Comparison of ENCODE assay signal across 17 cellular contexts in the genomic region with DNA sequence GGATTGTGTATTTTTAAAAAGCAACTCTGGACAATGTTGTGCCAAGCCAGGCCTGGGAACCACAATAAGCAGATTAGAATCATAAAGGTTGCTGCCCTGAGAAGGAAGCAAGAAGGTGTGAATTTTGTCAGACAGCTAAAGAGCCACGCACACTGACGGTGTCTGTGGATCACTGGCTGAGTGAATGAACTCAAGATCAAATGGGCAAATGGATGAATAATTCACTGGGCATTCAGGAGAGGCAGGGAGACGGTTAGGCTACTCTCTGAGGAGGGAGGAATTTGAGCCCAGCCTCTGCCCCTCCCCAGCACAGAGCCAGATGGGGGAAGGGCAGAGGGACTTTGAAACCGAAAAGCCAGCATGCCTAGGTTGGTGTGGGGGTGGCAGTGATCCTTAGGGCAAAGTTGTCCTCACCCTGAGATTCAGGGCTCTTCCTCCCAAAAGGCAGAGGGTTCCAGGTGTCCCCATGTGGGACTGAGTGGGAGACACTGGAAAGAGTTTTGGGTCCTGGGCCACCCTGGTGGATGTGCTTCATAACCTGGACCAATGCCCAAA. TPM values are rescaled to one million over a fixed set of nuclear protein-coding genes. Genes with fewer than 3 reads are reported as not detected.
DNase-seq lines count a peak whose midpoint lies in the region; ATAC-seq and TF ChIP-seq lines count a peak whose summit lies in the region.
"Had no signal": no experiment of that assay in that cellular context is flagged by ENCODE, and none has a peak within 500 bp of the region (broad histone marks: within the 10 kb centered on the region; RNA-seq: fewer than 3 reads in every experiment).

No MANE protein-coding gene starts in this region.

- intact Hi-C loops in colonic mucosa (cut with DNase I) (no loop called here), mucosa of descending colon (cut with DNase I, micrococcal nuclease) (no loop called here)
- intact Hi-C loops in activated naive CD4-positive, alpha-beta T cell treated with anti-CD3 and anti-CD28 coated beads for 36 hours (cut with micrococcal nuclease) = no loop called here

- no peak overlapping the region for H3K27ac Mint-ChIP-seq in activated naive CD4-positive, alpha-beta T cell treated with anti-CD3 and anti-CD28 coated beads for 36 hours
- H3K27ac Mint-ChIP-seq: activated naive CD4-positive, alpha-beta T cell treated with anti-CD3 and anti-CD28 coated beads, Interleukin-2, amount 50 U/mL, for 72 hours; natural killer cell treated with Interleukin-12 subunit alpha and Interleukin-12 subunit beta and Interleukin-15 and Interleukin-18, amount 100 ng/mL, for 72 hours had no signal

- CTCF ChIA-PET in activated naive CD4-positive, alpha-beta T cell treated with anti-CD3 and anti-CD28 coated beads for 36 hours (lab: Charles Lee) = interaction anchor here (1.6 to 1.9 kb wide), 2 partner anchors 29 to 228 kb away, joined by 4 to 6 read pairs; partner anchors contain the start of gene CRIP3

- no peak overlapping the region for H3K4me3 ChIP-seq in colonic mucosa
- no peak overlapping the region for H3K4me3 ChIP-seq in mucosa of descending colon

- H3K9me3 ChIP-seq in colonic mucosa (no peaks in the 10 kb centered on the region), mucosa of descending colon (no peaks in the 10 kb centered on the region)

- H3K36me3 ChIP-seq in colonic mucosa (no peaks in the 10 kb centered on the region), mucosa of descending colon (ENCODE audit: low read depth) (no peaks in the 10 kb centered on the region)

- H3K9ac ChIP-seq in colonic mucosa (ENCODE audit: low read depth in 2 of 2, low read length in 2 of 2) = peak overlapping the region in 1 of 2 donors; percentile 75

- H3K27me3 Mint-ChIP-seq in activated naive CD4-positive, alpha-beta T cell treated with anti-CD3 and anti-CD28 coated beads for 36 hours (ENCODE audit: low read depth) = peaks cover 17% of the 10 kb centered on the region

- peak overlapping the region; percentile 88 for H3K27ac ChIP-seq in colonic mucosa

- H3K4me1 ChIP-seq in colonic mucosa (peaks cover 18% of the 10 kb centered on the region), mucosa of descending colon (ENCODE audit: low read depth) (peaks cover 40% of the 10 kb centered on the region)

- peak; percentile 60 for DNase-seq in ACHN
- peak; percentile 63 for DNase-seq in HT-29 (ENCODE audit: low spot score)
- peak; percentile 78 for DNase-seq in colonic mucosa
- peak; percentile 50 to 81 (median 74) for DNase-seq in mucosa of descending colon
- no peak for DNase-seq in activated gamma-delta T cell treated with Interleukin-2 at 50 U/mL for 16 hours
- no peak for DNase-seq in activated naive CD4-positive, alpha-beta T cell treated with anti-CD3 and anti-CD28 coated beads for 36 hours
- no peak for DNase-seq in DMS 273 treated with DMSO at 0.1 percent for 48 hours (lab: John Stamatoyannopoulos, UW)
- DNase-seq: activated CD4-positive, alpha-beta T cell treated with anti-CD3 and anti-CD28 coated beads, Interleukin-2, amount 50 U/mL, for 1 hour; effector CD4-positive, alpha-beta T cell; GF-D8; NCI-H1048; NCI-H774; stimulated activated naive CD4-positive, alpha-beta T cell treated with Interleukin-2 at 50 U/mL for 16 hours; T-helper 1 cell had no signal

- TF ChIP-seq CTCF in colonic mucosa (IDR thresholded peaks at IDR 0.05) (no peak), mucosa of descending colon (IDR thresholded peaks at IDR 0.05) (no peak)

- H3K27me3 ChIP-seq in colonic mucosa = no peaks in the 10 kb centered on the region

- H3K4me3 Mint-ChIP-seq in activated naive CD4-positive, alpha-beta T cell treated with anti-CD3 and anti-CD28 coated beads for 36 hours = no peak overlapping the region
- H3K4me3 Mint-ChIP-seq: natural killer cell treated with Interleukin-12 subunit alpha and Interleukin-12 subunit beta and Interleukin-15 and Interleukin-18, amount 100 ng/mL, for 72 hours had no signal

- peaks cover 6% of the 10 kb centered on the region for H3K4me1 Mint-ChIP-seq in activated naive CD4-positive, alpha-beta T cell treated with anti-CD3 and anti-CD28 coated beads for 36 hours (ENCODE audit: low read depth)

- in situ Hi-C loops in ACHN (cut with HindIII; ENCODE audit: low pct_ligation_motif_present, low pct_unique_long_range_greater_than_20kb, low sequenced_read_pairs) = no loop called here

- no peaks in the 10 kb centered on the region for H3K9me3 Mint-ChIP-seq in activated naive CD4-positive, alpha-beta T cell treated with anti-CD3 and anti-CD28 coated beads for 36 hours
- H3K9me3 Mint-ChIP-seq: activated naive CD4-positive, alpha-beta T cell treated with anti-CD3 and anti-CD28 coated beads, Interleukin-2, amount 50 U/mL, for 72 hours; natural killer cell treated with Interleukin-12 subunit alpha and Interleukin-12 subunit beta and Interleukin-15 and Interleukin-18, amount 100 ng/mL, for 72 hours had no signal

- no peaks in the 10 kb centered on the region for H3K36me3 Mint-ChIP-seq in activated naive CD4-positive, alpha-beta T cell treated with anti-CD3 and anti-CD28 coated beads for 36 hours (ENCODE audit: low read depth)
- H3K36me3 Mint-ChIP-seq: activated naive CD4-positive, alpha-beta T cell treated with anti-CD3 and anti-CD28 coated beads, Interleukin-2, amount 50 U/mL, for 72 hours; natural killer cell treated with Interleukin-12 subunit alpha and Interleukin-12 subunit beta and Interleukin-15 and Interleukin-18, amount 100 ng/mL, for 72 hours had no signal

- ATAC-seq in mucosa of descending colon (peak; percentile 49), GM18861 (IDR thresholded peaks at IDR 0.05; ENCODE audit: unreplicated experiment) (no peak)
- ATAC-seq: activated naive CD4-positive, alpha-beta T cell treated with anti-CD3 and anti-CD28 coated beads, Interleukin-2, amount 50 U/mL, for 72 hours; natural killer cell treated with Interleukin-12 subunit alpha and Interleukin-12 subunit beta and Interleukin-15 and Interleukin-18, amount 100 ng/mL, for 72 hours had no signal

RNA-seq across cellular contexts. Expression of gene SLC22A7, which starts 19.5 kb away (rescaled TPM):
- total RNA-seq in HT-29 (2014; rRNA removed; shearing (Covaris generic)) = not detected in 2 replicates
- total RNA-seq in colonic mucosa (not detected), mucosa of descending colon (under 1 TPM in 1 of 3 donors, not detected in 2; 0.32 TPM)
- total RNA-seq in activated naive CD4-positive, alpha-beta T cell treated with anti-CD3 and anti-CD28 coated beads for 36 hours = not detected
- total RNA-seq: activated naive CD4-positive, alpha-beta T cell treated with anti-CD3 and anti-CD28 coated beads, Interleukin-2, amount 50 U/mL, for 72 hours; natural killer cell treated with Interleukin-12 subunit alpha and Interleukin-12 subunit beta and Interleukin-15 and Interleukin-18, amount 100 ng/mL, for 72 hours had no signal

RNA-seq across cellular contexts. Expression of gene CRIP3, which starts 30.0 kb away (rescaled TPM):
- not detected in 2 replicates for total RNA-seq in HT-29 (2014; rRNA removed; shearing (Covaris generic))
- total RNA-seq in colonic mucosa = 1 to 10 TPM in 1 of 2 donors, under 1 TPM in 1; 0.69 to 1.8 TPM
- total RNA-seq in mucosa of descending colon = 1 to 10 TPM in 2 of 3 donors, under 1 TPM in 1; 0.77 to 1.8 (median 1.3) TPM
- total RNA-seq in activated naive CD4-positive, alpha-beta T cell treated with anti-CD3 and anti-CD28 coated beads for 36 hours = 1 to 10 TPM; 2.9 to 3.1 TPM

RNA-seq across cellular contexts. Expression of gene TTBK1, which starts 35.3 kb away (rescaled TPM):
- 0.73 and 0.79 TPM in 2 replicates for total RNA-seq in HT-29 (2014; rRNA removed; shearing (Covaris generic))
- 1 to 10 TPM in 1 of 2 donors, under 1 TPM in 1; 0.48 to 1.0 TPM for total RNA-seq in colonic mucosa
- total RNA-seq in mucosa of descending colon = under 1 TPM; 0.24 to 0.95 (median 0.93) TPM
- under 1 TPM in 1 of 2 experiments, not detected in 1; 0.02 TPM for total RNA-seq in activated naive CD4-positive, alpha-beta T cell treated with anti-CD3 and anti-CD28 coated beads for 36 hours

RNA-seq across cellular contexts. Expression of gene DNPH1, which starts 49.3 kb away (rescaled TPM):
- 125 and 130 TPM in 2 replicates for total RNA-seq in HT-29 (2014; rRNA removed; shearing (Covaris generic))
- 10 to 100 TPM; 76.8 to 99.4 TPM for total RNA-seq in colonic mucosa
- 10 to 100 TPM; 42.7 to 69.0 (median 45.7) TPM for total RNA-seq in mucosa of descending colon
- total RNA-seq in activated naive CD4-positive, alpha-beta T cell treated with anti-CD3 and anti-CD28 coated beads for 36 hours = 10 to 100 TPM; 59.7 to 59.8 TPM

Comparison
In these comparisons a context has a peak if more than half of its experiments do, and no peak if none do; other contexts are left out.
1. DNase-seq: peak in ACHN (single experiment), HT-29 (single experiment), colonic mucosa (single experiment) and mucosa of descending colon (3 of 3); none in activated gamma-delta T cell treated with Interleukin-2 at 50 U/mL for 16 hours (single experiment), activated naive CD4-positive, alpha-beta T cell treated with anti-CD3 and anti-CD28 coated beads for 36 hours (single experiment) and DMS 273 treated with DMSO at 0.1 percent for 48 hours (single experiment).